Comparison of ENCODE assay signal across 20 cellular contexts in genomic region chr16:1933097-1933661, GRCh38. TPM values are rescaled to one million over a fixed set of nuclear protein-coding genes. Genes with fewer than 3 reads are reported as not detected.
"Had no signal": no experiment of that assay in that cellular context is flagged by ENCODE, and none has a peak within 500 bp of the region (broad histone marks: within the 10 kb centered on the region; RNA-seq: fewer than 3 reads in every experiment).

No MANE protein-coding gene starts in this region.

- H3K27me3 Mint-ChIP-seq: central memory CD8-positive, alpha-beta T cell; naive thymus-derived CD8-positive, alpha-beta T cell; stimulated activated naive CD8-positive, alpha-beta T cell treated with anti-CD3 and anti-CD28 coated beads, Interleukin-15, amount 100 ng/mL, for 72 hours had no signal

- H3K9me3 ChIP-seq: mucosa of descending colon, right atrium auricular region, upper lobe of left lung had no signal

- H3K27ac Mint-ChIP-seq: activated naive CD8-positive, alpha-beta T cell treated with anti-CD3 and anti-CD28 coated beads, Interleukin-2, amount 10 ng/mL, durations not matched to agents 7 days and 5 days; immature natural killer cell; progenitor cell of endocrine pancreas had no signal

- H3K27ac ChIP-seq: brain microvascular endothelial cell, foreskin keratinocyte, right atrium auricular region, upper lobe of left lung had no signal

- H3K27me3 ChIP-seq: brain microvascular endothelial cell, foreskin keratinocyte, right atrium auricular region, upper lobe of left lung had no signal

- ATAC-seq: foreskin keratinocyte; left cardiac atrium; mucosa of descending colon; naive thymus-derived CD8-positive, alpha-beta T cell; stimulated activated naive CD8-positive, alpha-beta T cell treated with anti-CD3 and anti-CD28 coated beads, Interleukin-15, amount 100 ng/mL, for 72 hours had no signal

- DNase-seq: activated CD4-positive, alpha-beta T cell treated with anti-CD3 and anti-CD28 coated beads for 1 hour; activated CD4-positive, alpha-beta T cell treated with anti-CD3 and anti-CD28 coated beads, Interleukin-2, amount 50 U/mL, for 4 hours; activated naive CD4-positive, alpha-beta T cell; activated naive CD8-positive, alpha-beta T cell treated with anti-CD3 and anti-CD28 coated beads, Interleukin-2, amount 10 ng/mL, durations not matched to agents 7 days and 5 days; activated T-cell treated with anti-CD3 and anti-CD28 coated beads for 4 hours; brain microvascular endothelial cell; cortex of kidney; effector memory CD4-positive, alpha-beta T cell; foreskin keratinocyte; immature natural killer cell; left cardiac atrium; naive thymus-derived CD8-positive, alpha-beta T cell; nucleus accumbens; stimulated activated naive CD8-positive, alpha-beta T cell treated with anti-CD3 and anti-CD28 coated beads, Interleukin-15, amount 100 ng/mL, for 72 hours had no signal

- H3K4me3 ChIP-seq: mucosa of descending colon, right atrium auricular region, upper lobe of left lung had no signal

- H3K4me1 Mint-ChIP-seq: central memory CD8-positive, alpha-beta T cell had no signal

- H3K4me1 ChIP-seq: foreskin keratinocyte had no signal

- H3K36me3 Mint-ChIP-seq: activated naive CD8-positive, alpha-beta T cell treated with anti-CD3 and anti-CD28 coated beads, Interleukin-2, amount 10 ng/mL, durations not matched to agents 7 days and 5 days had no signal

- H3K4me3 Mint-ChIP-seq: activated naive CD8-positive, alpha-beta T cell treated with anti-CD3 and anti-CD28 coated beads, Interleukin-2, amount 10 ng/mL, durations not matched to agents 7 days and 5 days; central memory CD8-positive, alpha-beta T cell; immature natural killer cell; naive thymus-derived CD8-positive, alpha-beta T cell; stimulated activated naive CD8-positive, alpha-beta T cell treated with anti-CD3 and anti-CD28 coated beads, Interleukin-15, amount 100 ng/mL, for 72 hours had no signal

- H3K9me3 Mint-ChIP-seq: activated naive CD8-positive, alpha-beta T cell treated with anti-CD3 and anti-CD28 coated beads, Interleukin-2, amount 10 ng/mL, durations not matched to agents 7 days and 5 days; central memory CD8-positive, alpha-beta T cell; immature natural killer cell; naive thymus-derived CD8-positive, alpha-beta T cell; stimulated activated naive CD8-positive, alpha-beta T cell treated with anti-CD3 and anti-CD28 coated beads, Interleukin-15, amount 100 ng/mL, for 72 hours had no signal

RNA-seq across cellular contexts. Expression of gene HS3ST6, which starts 15.0 kb away (rescaled TPM):
- total RNA-seq: activated naive CD8-positive, alpha-beta T cell treated with anti-CD3 and anti-CD28 coated beads, Interleukin-2, amount 10 ng/mL, durations not matched to agents 7 days and 5 days; foreskin keratinocyte; left cardiac atrium; naive thymus-derived CD8-positive, alpha-beta T cell; right atrium auricular region; temporal lobe had no signal
- polyA plus RNA-seq: immature natural killer cell; naive thymus-derived CD8-positive, alpha-beta T cell had no signal

RNA-seq across cellular contexts. Expression of gene RPL3L, which starts 21.3 kb away (rescaled TPM):
- total RNA-seq: activated naive CD8-positive, alpha-beta T cell treated with anti-CD3 and anti-CD28 coated beads, Interleukin-2, amount 10 ng/mL, durations not matched to agents 7 days and 5 days; mucosa of descending colon; naive thymus-derived CD8-positive, alpha-beta T cell; progenitor cell of endocrine pancreas; temporal lobe; upper lobe of left lung had no signal
- polyA plus RNA-seq: immature natural killer cell; naive thymus-derived CD8-positive, alpha-beta T cell had no signal
